8 cellular contexts compared by ENCODE assay signal in genomic region chr16:89711601-89712475, GRCh38. TPM values are rescaled to one million over a fixed set of nuclear protein-coding genes. Genes with fewer than 3 reads are reported as not detected.
DNase-seq lines count a peak whose midpoint lies in the region; ATAC-seq and TF ChIP-seq lines count a peak whose summit lies in the region.

No MANE protein-coding gene starts in this region.

- no peaks in the 10 kb centered on the region for H3K27me3 ChIP-seq in right cardiac atrium (ENCODE audit: control insufficient read depth, insufficient read depth)

- H3K4me1 ChIP-seq in right cardiac atrium (ENCODE audit: control insufficient read depth, insufficient read depth, low read length), result no peaks in the 10 kb centered on the region

- peak; percentile 51 to 75 for ATAC-seq in right cardiac atrium

- H3K4me3 Mint-ChIP-seq in Calu3 (ENCODE audit: low read depth, unreplicated experiment), result peak overlapping the region; percentile 76

- POLR2A ChIA-PET in HEK293T (lab: Yijun Ruan, JAX), result interaction anchor here (0.6 to 1.6 kb wide), 5 partner anchors 8 to 211 kb away, joined by 3 to 4 read pairs (median 3); partner anchors contain the start of genes TCF25 and VPS9D1

- TSS peak; percentile 49 for BruUV-seq in Calu3 (replicated peaks; lab: Mats Ljungman, UMichigan)

- intact Hi-C loops in Calu3 (cut with micrococcal nuclease; ENCODE audit: unreplicated experiment), result no loop called here
- intact Hi-C loops in right cardiac atrium (cut with DNase I), result no loop called here

- no peak overlapping the region for H3K27ac ChIP-seq in right cardiac atrium (ENCODE audit: low read length)

- H3K9me3 Mint-ChIP-seq in Calu3 (ENCODE audit: low read depth, unreplicated experiment), result no peaks in the 10 kb centered on the region

- no peaks in the 10 kb centered on the region for H3K27me3 Mint-ChIP-seq in Calu3 (ENCODE audit: unreplicated experiment)

- CTCF ChIA-PET in Calu3 (lab: Charles Lee) (interaction anchor here (0.5 to 0.6 kb wide), 2 partner anchors 90 to 153 kb away, joined by 3 to 4 read pairs; no protein-coding TSS in a partner anchor), HEK293T (lab: Yijun Ruan, JAX) (interaction anchor here (1.6 kb wide), 1 partner anchor 11 kb away, joined by 4 read pairs; no protein-coding TSS in a partner anchor)

- H3K9me3 ChIP-seq in right cardiac atrium (ENCODE audit: control insufficient read depth, low read length), result no peaks in the 10 kb centered on the region

- H3K36me3 Mint-ChIP-seq in Calu3 (ENCODE audit: insufficient read depth, unreplicated experiment), result peaks cover 70% of the 10 kb centered on the region

- peak overlapping the region; percentile 54 for H3K27ac Mint-ChIP-seq in Calu3 (ENCODE audit: unreplicated experiment)

- WGBS in right cardiac atrium, result 6% methylated on average over 58 of the region's 60 CpGs

- H3K4me3 ChIP-seq in right cardiac atrium (ENCODE audit: low read length), result no peak overlapping the region

- no peaks in the 10 kb centered on the region for H3K4me1 Mint-ChIP-seq in Calu3 (ENCODE audit: low read depth, unreplicated experiment)

- no peak for TF ChIP-seq CTCF in Calu3 (IDR thresholded peaks at IDR 0.05; ENCODE audit: unreplicated experiment)

- peak; percentile 75 for DNase-seq in Calu3
- peak; percentile 92 for DNase-seq in HEK293T (ENCODE audit: extremely low spot score)
- peak; percentile 47 to 61 for DNase-seq in SHP77 (lab: John Stamatoyannopoulos, UW)
- DNase-seq in activated gamma-delta T cell treated with anti-CD3 and anti-CD28 coated beads, Interleukin-2, amount 50 U/mL, for 16 hours (ENCODE audit: low read depth), result peak; percentile 60
- peak; percentile 48 to 86 (median 76) for DNase-seq in right cardiac atrium
- DNase-seq in stimulated activated CD4-positive, alpha-beta T cell treated with anti-CD3 and anti-CD28 coated beads, Interleukin-15, amount 100 ng/mL, for 24 hours, result peak; percentile 83
- DNase-seq in inferior parietal cortex (ENCODE audit: extremely low spot score), result no peak
- DNase-seq in NCI-H526 treated with DMSO at 0.1 percent for 48 hours (lab: John Stamatoyannopoulos, UW), result no peak

TF ChIP-seq in HEK293T, 16 proteins besides CTCF, POLR2A, EP300 and RAD21:
- TF ChIP-seq L3MBTL2 (conservative IDR thresholded peaks at IDR 0.05) (peak; percentile 64), SP1 (IDR thresholded peaks at IDR 0.05) (no peak), ARNT (IDR thresholded peaks at IDR 0.05) (no peak), HDGF (IDR thresholded peaks at IDR 0.05; ENCODE audit: borderline replicate concordance) (no peak), PKNOX1 (IDR thresholded peaks at IDR 0.05) (no peak), SUZ12 (IDR thresholded peaks at IDR 0.05) (no peak), LEF1 (IDR thresholded peaks at IDR 0.05; ENCODE audit: borderline replicate concordance) (no peak), BHLHE40 (IDR thresholded peaks at IDR 0.05; ENCODE audit: borderline replicate concordance) (no peak), ELF4 (IDR thresholded peaks at IDR 0.05) (0 out of 2 replicates have a peak, but pooled peaks have one; percentile 36), CTBP1 (IDR thresholded peaks at IDR 0.05; ENCODE audit: borderline replicate concordance) (no peak), NFRKB (IDR thresholded peaks at IDR 0.05) (no peak), ZNF384 (IDR thresholded peaks at IDR 0.05) (no peak), FOXK2 (IDR thresholded peaks at IDR 0.05) (no peak)

RNA-seq across cellular contexts. Expression of gene VPS9D1, which starts 8.9 kb away (rescaled TPM):
- 26.7 and 28.2 TPM in 2 replicates for total RNA-seq in Calu3 (2022)
- total RNA-seq in right cardiac atrium, result 10 to 100 TPM; 10.6 to 16.3 (median 14.8) TPM
- polyA plus RNA-seq in right cardiac atrium, result 18.4 TPM

RNA-seq across cellular contexts. Expression of gene ZNF276, which starts 9.5 kb away (rescaled TPM):
- total RNA-seq in Calu3 (2022) (30.6 and 37.2 TPM in 2 replicates), right cardiac atrium (10 to 100 TPM; 12.4 to 16.2 (median 14.9) TPM)
- 12.1 TPM for polyA plus RNA-seq in right cardiac atrium

RNA-seq across cellular contexts. Expression of gene SPATA2L, which starts 10.3 kb away (rescaled TPM):
- 20.7 and 23.6 TPM in 2 replicates for total RNA-seq in Calu3 (2022)
- total RNA-seq in right cardiac atrium, result 1 to 10 TPM; 2.3 to 5.2 (median 3.6) TPM
- polyA plus RNA-seq in right cardiac atrium, result 3.1 TPM

RNA-seq across cellular contexts. Expression of gene CDK10, which starts 25.3 kb away (rescaled TPM):
- total RNA-seq in Calu3 (2022), result 102 and 106 TPM in 2 replicates
- total RNA-seq in right cardiac atrium, result 10 to 100 TPM; 21.4 to 29.7 (median 26.9) TPM
- 25.7 TPM for polyA plus RNA-seq in right cardiac atrium

RNA-seq across cellular contexts. Expression of gene SPATA33, which starts 54.2 kb away (rescaled TPM):
- total RNA-seq in Calu3 (2022) (23.5 and 27.3 TPM in 2 replicates), right cardiac atrium (1 to 10 TPM; 1.4 to 5.3 (median 3.3) TPM)
- 2.4 TPM for polyA plus RNA-seq in right cardiac atrium

Comparison
In these comparisons a context has a peak if more than half of its experiments do, and no peak if none do; other contexts are left out.
1. DNase-seq: peak in Calu3 (single experiment), HEK293T (single experiment), SHP77 (2 of 2), activated gamma-delta T cell treated with anti-CD3 and anti-CD28 coated beads, Interleukin-2, amount 50 U/mL, for 16 hours (single experiment), right cardiac atrium (3 of 3) and stimulated activated CD4-positive, alpha-beta T cell treated with anti-CD3 and anti-CD28 coated beads, Interleukin-15, amount 100 ng/mL, for 24 hours (single experiment); none in inferior parietal cortex (single experiment) and NCI-H526 treated with DMSO at 0.1 percent for 48 hours (single experiment).